In the genomic region with DNA sequence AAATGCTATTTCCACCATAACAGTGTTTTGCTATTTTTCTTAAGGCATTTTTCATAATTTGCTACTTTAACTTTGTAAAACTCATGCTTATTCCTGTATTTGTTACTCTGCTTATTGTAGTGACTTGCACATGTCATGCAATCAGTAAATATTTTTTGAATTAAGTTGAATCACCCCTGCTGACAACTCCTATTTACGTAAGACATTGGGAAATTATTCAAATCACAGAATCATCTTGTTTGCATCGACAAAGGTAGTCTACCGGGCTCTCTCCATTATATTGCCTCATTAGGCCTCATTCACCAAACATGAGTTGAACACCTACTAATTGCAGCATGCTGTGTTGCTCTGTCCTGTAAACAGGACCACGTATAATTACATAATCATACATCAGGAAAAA, we compare ENCODE assay signal across 23 cellular contexts.
"Had no signal": no experiment of that assay in that cellular context is flagged by ENCODE, and none has a peak within 500 bp of the region (broad histone marks: within the 10 kb centered on the region; RNA-seq: fewer than 3 reads in every experiment).

No MANE protein-coding gene starts in this region.

- H3K4me3 ChIP-seq: lung, sigmoid colon, suprapubic skin, transverse colon had no signal

- H3K36me3 ChIP-seq: sigmoid colon, suprapubic skin, transverse colon had no signal

- H3K27me3 ChIP-seq: sigmoid colon, suprapubic skin, transverse colon had no signal

- H3K4me1 ChIP-seq: sigmoid colon, suprapubic skin, transverse colon had no signal

- H3K27ac ChIP-seq: epithelial cell of prostate, sigmoid colon, suprapubic skin, transverse colon had no signal

- H3K9me3 ChIP-seq: sigmoid colon, suprapubic skin, transverse colon had no signal

- DNase-seq: activated CD4-positive, alpha-beta memory T cell treated with anti-CD3 and anti-CD28 coated beads, Interleukin-2, amount 10 ng/mL, durations not matched to agents 7 days and 5 days; activated CD4-positive, alpha-beta T cell treated with anti-CD3 and anti-CD28 coated beads, Interleukin-2, amount 10 ng/mL, durations not matched to agents 7 days and 5 days; activated CD4-positive, CD25-positive, alpha-beta regulatory T cell treated with anti-CD3 and anti-CD28 coated beads, Interleukin-2, amount 50 U/mL, for 72 hours; activated naive CD8-positive, alpha-beta T cell treated with anti-CD3 and anti-CD28 coated beads, Interleukin-2, amount 50 U/mL, for 24 hours; activated T-cell treated with anti-CD3 and anti-CD28 coated beads, Interleukin-2, amount 50 U/mL, for 4 hours; head of caudate nucleus; mesendoderm; small intestine; stimulated activated CD4-positive, alpha-beta T cell treated with anti-CD3 and anti-CD28 coated beads, Interleukin-4, amount 100 ng/mL, for 4 hours; stimulated activated CD8-positive, alpha-beta memory T cell treated with anti-CD3 and anti-CD28 coated beads, Interleukin-4, amount 100 ng/mL, for 48 hours; stimulated activated naive CD8-positive, alpha-beta T cell treated with anti-CD3 and anti-CD28 coated beads, Interleukin-15, amount 100 ng/mL, for 72 hours; T-helper 17 cell; T1000; transverse colon had no signal

- ATAC-seq: activated naive CD8-positive, alpha-beta T cell treated with anti-CD3 and anti-CD28 coated beads, Interleukin-2, amount 50 U/mL, for 24 hours; activated T-cell treated with anti-CD3 and anti-CD28 coated beads, Interleukin-2, amount 50 U/mL, for 4 hours; activated T-helper 17 cell treated with anti-CD3 and anti-CD28 coated beads, Interleukin-2, amount 50 U/mL, for 72 hours; left lobe of liver; natural killer cell treated with Interleukin-12 subunit alpha and Interleukin-12 subunit beta and Interleukin-15 and Interleukin-18, amount 100 ng/mL, for 72 hours; SK-N-SH treated with all-trans-retinoic acid at 6 μM for 48 hours; stimulated activated memory B cell treated with anti-CD40 and anti-IgM and Interleukin-4, amounts not matched to agents 10 μg/mL and 1 μg/mL and 100 μg/mL, for 72 hours; stimulated activated naive CD8-positive, alpha-beta T cell treated with anti-CD3 and anti-CD28 coated beads, Interleukin-15, amount 100 ng/mL, for 72 hours; T-helper 17 cell had no signal
